Comparison of ENCODE assay signal across 8 cellular contexts in genomic region chr3:150787741-150788370, GRCh38. TPM values are rescaled to one million over a fixed set of nuclear protein-coding genes. Genes with fewer than 3 reads are reported as not detected.
A peak's percentile ranks its signal among the peaks of the same experiment; 100 is the strongest.
DNase-seq lines count a peak whose midpoint lies in the region; ATAC-seq and TF ChIP-seq lines count a peak whose summit lies in the region.

No MANE protein-coding gene starts in this region.

- no peak overlapping the region for H3K4me3 ChIP-seq in fibroblast of the aortic adventitia (ENCODE audit: low read depth, low read length)

- H3K36me3 Mint-ChIP-seq in activated T-helper 17 cell treated with anti-CD3 and anti-CD28 coated beads, Interleukin-2, amount 50 U/mL, for 72 hours (ENCODE audit: low read depth): no peaks in the 10 kb centered on the region

- TF ChIP-seq CTCF in fibroblast of the aortic adventitia (IDR thresholded peaks at IDR 0.05; ENCODE audit: insufficient read depth, low read length): peak; percentile 78

- peak; percentile 70 for ATAC-seq in GM21528 (IDR thresholded peaks at IDR 0.05; ENCODE audit: low FRiP score, unreplicated experiment)
- ATAC-seq in activated T-helper 17 cell treated with anti-CD3 and anti-CD28 coated beads, Interleukin-2, amount 50 U/mL, for 72 hours (replicated peaks): peak; percentile 36

- H3K9me3 Mint-ChIP-seq in activated T-helper 17 cell treated with anti-CD3 and anti-CD28 coated beads, Interleukin-2, amount 50 U/mL, for 72 hours: no peaks in the 10 kb centered on the region

- peak overlapping the region; percentile 38 for H3K4me3 Mint-ChIP-seq in activated T-helper 17 cell treated with anti-CD3 and anti-CD28 coated beads, Interleukin-2, amount 50 U/mL, for 72 hours

- DNase-seq in DMS 273 (lab: John Stamatoyannopoulos, UW; ENCODE audit: unreplicated experiment) (peak; percentile 94), KG1 (lab: John Stamatoyannopoulos, UW) (peak; percentile 36), RPMI7951 (ENCODE audit: low read depth) (peak; percentile 65), fibroblast of the aortic adventitia (ENCODE audit: low read depth) (peak; percentile 67), occipital lobe (lab: John Stamatoyannopoulos, UW) (peak; percentile 74), superior temporal gyrus (ENCODE audit: extremely low spot score) (peak; percentile 88)

- peak overlapping the region; percentile 35 for H3K27ac Mint-ChIP-seq in activated T-helper 17 cell treated with anti-CD3 and anti-CD28 coated beads, Interleukin-2, amount 50 U/mL, for 72 hours

- peaks cover 20% of the 10 kb centered on the region for H3K4me1 Mint-ChIP-seq in activated T-helper 17 cell treated with anti-CD3 and anti-CD28 coated beads, Interleukin-2, amount 50 U/mL, for 72 hours

- H3K27me3 Mint-ChIP-seq in activated T-helper 17 cell treated with anti-CD3 and anti-CD28 coated beads, Interleukin-2, amount 50 U/mL, for 72 hours: no peaks in the 10 kb centered on the region

RNA-seq across cellular contexts. Expression of gene SIAH2, which starts 24.9 kb away (rescaled TPM):
- 21.9 and 26.7 TPM in 2 replicates for total RNA-seq in RPMI7951 (2014; rRNA removed; shearing (Covaris generic))
- total RNA-seq in activated T-helper 17 cell treated with anti-CD3 and anti-CD28 coated beads, Interleukin-2, amount 50 U/mL, for 72 hours: 10 to 100 TPM; 42.8 to 92.4 TPM
- total RNA-seq in fibroblast of the aortic adventitia (ENCODE audit: low replicate concordance) (16.9 and 22.5 TPM in 2 replicates), occipital lobe (29.3 TPM)

Comparison
In these comparisons a context has a peak if more than half of its experiments do, and no peak if none do; other contexts are left out.
1. DNase-seq: peak in every context shown above with its lines; median percentile 94 in DMS 273; 88 in superior temporal gyrus; 74 in occipital lobe; 67 in fibroblast of the aortic adventitia; 65 in RPMI7951; 36 in KG1.